In the genomic region with DNA sequence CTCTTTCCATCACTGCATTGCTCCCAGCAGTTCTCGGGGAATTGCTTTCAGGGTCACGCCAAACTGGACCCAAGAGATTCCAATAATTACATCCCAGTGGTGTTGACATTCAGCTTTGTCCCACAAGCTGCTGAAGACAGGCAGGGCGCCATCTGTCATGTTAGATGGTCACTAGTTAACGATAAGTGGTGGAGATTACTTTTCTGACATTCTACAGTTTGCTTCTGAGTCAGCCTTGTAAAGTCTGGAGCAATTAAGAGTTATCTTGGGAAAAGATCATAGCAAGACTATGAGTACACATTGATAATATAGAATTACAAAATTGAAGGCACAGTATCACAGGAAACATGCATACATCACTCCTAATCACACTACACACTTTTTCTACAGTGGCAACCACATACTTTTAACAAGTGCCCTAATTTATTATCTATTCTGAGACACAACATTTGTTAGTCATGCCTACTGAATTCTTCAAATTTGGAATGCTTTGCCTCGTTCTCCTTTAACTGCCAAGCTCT, we compare ENCODE assay signal across 12 cellular contexts. TPM values are rescaled to one million over a fixed set of nuclear protein-coding genes. Genes with fewer than 3 reads are reported as not detected.
DNase-seq lines count a peak whose midpoint lies in the region; ATAC-seq and TF ChIP-seq lines count a peak whose summit lies in the region.
"Had no signal": no experiment of that assay in that cellular context is flagged by ENCODE, and none has a peak within 500 bp of the region (broad histone marks: within the 10 kb centered on the region; RNA-seq: fewer than 3 reads in every experiment).

No MANE protein-coding gene starts in this region.

- no peak overlapping the region for H3K4me3 ChIP-seq in PC-3 (ENCODE audit: low read length)
- H3K4me3 ChIP-seq in subcutaneous abdominal adipose tissue (ENCODE audit: low read depth in 1 of 5, low read length in 5 of 5), result no peak overlapping the region

- H3K27me3 ChIP-seq in PC-3 (ENCODE audit: low read length), result no peaks in the 10 kb centered on the region
- H3K27me3 ChIP-seq in subcutaneous abdominal adipose tissue (ENCODE audit: control insufficient read depth in 5 of 5, insufficient read depth in 4 of 5, low read length in 5 of 5), result no peaks in the 10 kb centered on the region

- H3K36me3 ChIP-seq in PC-3 (ENCODE audit: low read depth, low read length) (no peaks in the 10 kb centered on the region), subcutaneous abdominal adipose tissue (ENCODE audit: control insufficient read depth in 5 of 5, insufficient read depth in 5 of 5, low read length in 5 of 5) (peaks cover 0 to 8% (median 0%) of the 10 kb centered on the region in 5 donors)

- intact Hi-C loops in PC-3 (cut with micrococcal nuclease), result no loop called here

- POLR2A ChIA-PET in PC-3 (lab: Charles Lee; ENCODE audit: unreplicated experiment), result no interaction called here

- no peaks in the 10 kb centered on the region for H3F3A ChIP-seq in PC-3 (ENCODE audit: low read length, unreplicated experiment)

- no peak for TF ChIP-seq CTCF in PC-3 (conservative IDR thresholded peaks at IDR 0.05; ENCODE audit: low read depth, low read length)

- CTCF ChIA-PET in PC-3 (lab: Charles Lee), result no interaction called here

- no peaks in the 10 kb centered on the region for H4K20me1 ChIP-seq in PC-3 (ENCODE audit: low read length)

- H3K4me2 ChIP-seq in PC-3 (ENCODE audit: low read length), result peak overlapping the region; percentile 39; the same call in 1 of the 2 replicates

- H2AFZ ChIP-seq in PC-3 (ENCODE audit: low read length), result no peak overlapping the region

- H3K27ac ChIP-seq in PC-3 (ENCODE audit: low read length) (peak overlapping the region; percentile 44), subcutaneous abdominal adipose tissue (ENCODE audit: low read depth, low read length) (peak overlapping the region; percentile 12)

- DNase-seq in NOMO-1 treated with DMSO at 0.1 percent for 48 hours (lab: John Stamatoyannopoulos, UW; ENCODE audit: unreplicated experiment) (peak; percentile 18), NOMO-1 treated with dmso at 0.1 percent for 144 hours (lab: John Stamatoyannopoulos, UW; ENCODE audit: unreplicated experiment) (no peak), PC-3 (peak; percentile 80), fibroblast of peridontal ligament (ENCODE audit: extremely low read depth) (peak; percentile 41), C1 segment of cervical spinal cord (lab: John Stamatoyannopoulos, UW) (no peak), NCI-H1105 (lab: John Stamatoyannopoulos, UW) (no peak)
- DNase-seq: GOT3, NCI-H2029 treated with DMSO at 0.1 percent for 48 hours, T-helper 2 cell had no signal

- H3K9me3 ChIP-seq in PC-3 (ENCODE audit: low read length) (no peaks in the 10 kb centered on the region), subcutaneous abdominal adipose tissue (ENCODE audit: control insufficient read depth in 5 of 5, low read length in 5 of 5) (no peaks in the 10 kb centered on the region)

- no TSS peak for BruUV-seq in PC-3 (replicated peaks; lab: Mats Ljungman, UMichigan)

- H3K9ac ChIP-seq in PC-3 (ENCODE audit: low read length) (no peak overlapping the region), subcutaneous abdominal adipose tissue (ENCODE audit: low read length in 5 of 5) (no peak overlapping the region)

- no peaks in the 10 kb centered on the region for H3K9me2 ChIP-seq in PC-3 (replicated peaks; ENCODE audit: low read length)

- H3K4me1 ChIP-seq in PC-3 (ENCODE audit: insufficient read depth, low read length) (peaks cover 15% of the 10 kb centered on the region), subcutaneous abdominal adipose tissue (ENCODE audit: control insufficient read depth in 5 of 5, insufficient read depth in 5 of 5, low read length in 5 of 5) (peaks cover 3 to 11% (median 6%) of the 10 kb centered on the region in 5 donors)

- ATAC-seq in PC-3 (peak; percentile 92), HG03175 (IDR thresholded peaks at IDR 0.05; ENCODE audit: unreplicated experiment) (no peak)

- H3K79me2 ChIP-seq in PC-3 (ENCODE audit: low read length), result peaks cover 14% of the 10 kb centered on the region; the same call in 1 of the 2 replicates

RNA-seq across cellular contexts. Expression of a gene that starts 41.9 kb away (rescaled TPM):
- total RNA-seq in PC-3 (2014; rRNA removed), result 27.4 and 28.0 TPM in 2 replicates
- total RNA-seq: activated T-helper 2 cell treated with anti-CD3 and anti-CD28 coated beads, Interferon-gamma antibody, Interleukin-2, Interleukin-4, amounts not matched to agents 10 μg/mL and 5 μg/mL and 100 μg/mL, durations not matched to agents 14 hours and 24 hours and 36 hours had no signal

Comparison
In these comparisons a context has a peak if more than half of its experiments do, and no peak if none do; other contexts are left out.
1. DNase-seq: peak in NOMO-1 treated with DMSO at 0.1 percent for 48 hours (single experiment), PC-3 (single experiment) and fibroblast of peridontal ligament (single experiment); none in NOMO-1 treated with dmso at 0.1 percent for 144 hours (single experiment), C1 segment of cervical spinal cord (0 of 14) and NCI-H1105 (single experiment).